Comparison of ENCODE assay signal across 25 cellular contexts in the genomic region with DNA sequence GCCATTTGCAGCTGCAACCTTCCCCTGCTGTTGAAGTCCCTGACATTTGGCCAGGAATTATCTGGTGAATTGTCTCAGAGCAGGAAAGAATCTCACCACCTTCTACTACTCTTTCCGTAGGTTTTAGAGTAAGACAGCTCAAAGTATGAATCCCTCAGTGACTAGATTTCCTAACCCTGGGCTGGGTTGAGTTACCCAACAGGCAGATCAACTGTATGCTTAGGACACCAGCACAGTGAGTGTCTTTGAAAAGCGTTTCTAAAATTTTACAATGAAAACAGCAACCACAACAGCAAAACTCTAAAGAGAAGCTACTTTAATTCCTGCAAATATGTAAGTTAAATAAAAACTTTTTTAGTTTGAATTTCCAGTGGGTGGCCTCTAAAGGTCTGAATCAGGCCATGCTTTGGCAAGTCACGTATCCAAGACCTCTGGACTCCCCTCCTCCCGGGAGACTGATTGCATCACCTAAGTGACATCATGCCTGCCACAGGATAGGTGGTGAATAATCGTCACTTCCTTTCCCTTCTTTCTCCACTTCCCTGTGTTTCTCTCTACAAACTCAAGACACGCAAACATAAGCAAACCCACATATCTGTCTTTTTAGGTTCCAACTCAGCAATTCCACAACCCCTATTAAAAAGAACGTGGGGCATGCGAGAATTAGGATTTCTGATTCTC. TPM values are rescaled to one million over a fixed set of nuclear protein-coding genes. Genes with fewer than 3 reads are reported as not detected.
A peak's percentile ranks its signal among the peaks of the same experiment; 100 is the strongest.
DNase-seq lines count a peak whose midpoint lies in the region; ATAC-seq and TF ChIP-seq lines count a peak whose summit lies in the region.
"Had no signal": no experiment of that assay in that cellular context is flagged by ENCODE, and none has a peak within 500 bp of the region (broad histone marks: within the 10 kb centered on the region; RNA-seq: fewer than 3 reads in every experiment).

No MANE protein-coding gene starts in this region.

- H3K27ac Mint-ChIP-seq in WTC11: no peak overlapping the region
- H3K27ac Mint-ChIP-seq: activated CD4-positive, alpha-beta T cell treated with anti-CD3 and anti-CD28 coated beads for 36 hours; activated naive CD8-positive, alpha-beta T cell treated with anti-CD3 and anti-CD28 coated beads, Interleukin-2, amount 10 ng/mL, durations not matched to agents 7 days and 5 days; activated T-helper 17 cell treated with anti-CD3 and anti-CD28 coated beads, Interleukin-2, amount 50 U/mL, for 72 hours had no signal

- H3K36me3 Mint-ChIP-seq in WTC11: no peaks in the 10 kb centered on the region
- H3K36me3 Mint-ChIP-seq: activated naive CD8-positive, alpha-beta T cell treated with anti-CD3 and anti-CD28 coated beads, Interleukin-2, amount 10 ng/mL, durations not matched to agents 7 days and 5 days had no signal

- TF ChIP-seq CTCF in WTC11 (IDR thresholded peaks at IDR 0.05): no peak
- no peak for TF ChIP-seq CTCF in hepatocyte (IDR thresholded peaks at IDR 0.05; ENCODE audit: poor library complexity)
- no peak for TF ChIP-seq CTCF in upper lobe of right lung (IDR thresholded peaks at IDR 0.05)
- TF ChIP-seq CTCF in ovary (IDR thresholded peaks at IDR 0.05): no peak

- no peak overlapping the region for H3K4me3 ChIP-seq in hepatocyte
- no peak overlapping the region for H3K4me3 ChIP-seq in upper lobe of right lung
- no peak overlapping the region for H3K4me3 ChIP-seq in ovary
- H3K4me3 ChIP-seq: cardiac muscle cell, GM12878, Peyer's patch, SK-N-MC, thoracic aorta had no signal

- no peaks in the 10 kb centered on the region for H3K9me3 Mint-ChIP-seq in WTC11
- H3K9me3 Mint-ChIP-seq: activated naive CD8-positive, alpha-beta T cell treated with anti-CD3 and anti-CD28 coated beads, Interleukin-2, amount 10 ng/mL, durations not matched to agents 7 days and 5 days; activated T-helper 17 cell treated with anti-CD3 and anti-CD28 coated beads, Interleukin-2, amount 50 U/mL, for 72 hours; neural crest cell had no signal

- H4K20me1 ChIP-seq in hepatocyte (ENCODE audit: insufficient read depth, poor library complexity, severe bottlenecking): no peaks in the 10 kb centered on the region

- no peaks in the 10 kb centered on the region for H3K9me3 ChIP-seq in hepatocyte (ENCODE audit: low read depth)
- no peaks in the 10 kb centered on the region for H3K9me3 ChIP-seq in upper lobe of right lung
- no peaks in the 10 kb centered on the region for H3K9me3 ChIP-seq in ovary
- H3K9me3 ChIP-seq: Peyer's patch, thoracic aorta had no signal

- H3K27ac ChIP-seq in hepatocyte: peak overlapping the region; percentile 72
- H3K27ac ChIP-seq in upper lobe of right lung: no peak overlapping the region
- H3K27ac ChIP-seq in ovary: no peak overlapping the region
- H3K27ac ChIP-seq: cardiac muscle cell, Peyer's patch, SK-N-MC, thoracic aorta had no signal

- H3K4me1 Mint-ChIP-seq in WTC11: peaks cover 8% of the 10 kb centered on the region
- H3K4me1 Mint-ChIP-seq: activated CD4-positive, alpha-beta T cell treated with anti-CD3 and anti-CD28 coated beads for 36 hours; activated T-helper 17 cell treated with anti-CD3 and anti-CD28 coated beads, Interleukin-2, amount 50 U/mL, for 72 hours; neural crest cell had no signal

- POLR2A ChIA-PET in WTC11 (lab: Charles Lee): no interaction called here

- no peak overlapping the region for H3K4me3 Mint-ChIP-seq in WTC11
- H3K4me3 Mint-ChIP-seq: activated CD4-positive, alpha-beta T cell treated with anti-CD3 and anti-CD28 coated beads for 36 hours; activated naive CD8-positive, alpha-beta T cell treated with anti-CD3 and anti-CD28 coated beads, Interleukin-2, amount 10 ng/mL, durations not matched to agents 7 days and 5 days; activated T-helper 17 cell treated with anti-CD3 and anti-CD28 coated beads, Interleukin-2, amount 50 U/mL, for 72 hours; neural crest cell had no signal

- H3K27me3 ChIP-seq in hepatocyte (no peaks in the 10 kb centered on the region), upper lobe of right lung (no peaks in the 10 kb centered on the region), ovary (no peaks in the 10 kb centered on the region)
- H3K27me3 ChIP-seq: cardiac muscle cell, Peyer's patch had no signal

- no peaks in the 10 kb centered on the region for H3K36me3 ChIP-seq in hepatocyte (replicated peaks; ENCODE audit: insufficient read depth, low read depth)
- no peaks in the 10 kb centered on the region for H3K36me3 ChIP-seq in upper lobe of right lung
- no peaks in the 10 kb centered on the region for H3K36me3 ChIP-seq in ovary
- H3K36me3 ChIP-seq: cardiac muscle cell, Peyer's patch, thoracic aorta had no signal

- no peaks in the 10 kb centered on the region for H3K9me2 ChIP-seq in hepatocyte (replicated peaks; ENCODE audit: insufficient read depth)

- H3K4me2 ChIP-seq in hepatocyte: no peak overlapping the region

- no peak overlapping the region for H2AFZ ChIP-seq in hepatocyte

- intact Hi-C loops in upper lobe of right lung (cut with DNase I) (no loop called here), ovary (cut with DNase I) (no loop called here)

- H3K4me1 ChIP-seq in hepatocyte (ENCODE audit: insufficient read depth): peaks cover 7% of the 10 kb centered on the region
- no peaks in the 10 kb centered on the region for H3K4me1 ChIP-seq in upper lobe of right lung
- no peaks in the 10 kb centered on the region for H3K4me1 ChIP-seq in ovary (ENCODE audit: insufficient read depth)
- H3K4me1 ChIP-seq: Peyer's patch had no signal

- no peak for TF ChIP-seq POLR2A in ovary (IDR thresholded peaks at IDR 0.05)

- DNase-seq in Daoy (ENCODE audit: low read depth) (peak; percentile 23), HuH-7 (ENCODE audit: low spot score) (peak; percentile 12), WTC11 (ENCODE audit: low spot score) (no peak), hepatocyte (ENCODE audit: low spot score) (peak; percentile 24), upper lobe of right lung (no peak), ovary (no peak), NCI-H2171 treated with DMSO at 0.1 percent for 48 hours (lab: John Stamatoyannopoulos, UW) (no peak)
- DNase-seq: activated CD4-positive, alpha-beta T cell treated with anti-CD3 and anti-CD28 coated beads for 36 hours; activated naive CD8-positive, alpha-beta T cell treated with anti-CD3 and anti-CD28 coated beads, Interleukin-2, amount 10 ng/mL, durations not matched to agents 7 days and 5 days; dermis blood vessel endothelial cell; DMS 273 treated with DMSO at 0.1 percent for 48 hours; NCI-H146; NCI-H2227 treated with DMSO at 0.1 percent for 48 hours; NCI-H82 had no signal

- no peak for ATAC-seq in WTC11
- no peak for ATAC-seq in upper lobe of right lung
- no peak for ATAC-seq in GM19328 (IDR thresholded peaks at IDR 0.05; ENCODE audit: unreplicated experiment)
- ATAC-seq: activated CD4-positive, alpha-beta T cell treated with anti-CD3 and anti-CD28 coated beads for 36 hours; activated T-helper 17 cell treated with anti-CD3 and anti-CD28 coated beads, Interleukin-2, amount 50 U/mL, for 72 hours; GM12878 had no signal

- H3K79me2 ChIP-seq in hepatocyte: no peaks in the 10 kb centered on the region

- CTCF ChIA-PET in WTC11 (lab: Charles Lee): interaction anchor here (1.0 to 2.2 kb wide), 6 partner anchors 9 to 122 kb away, joined by 3 to 13 read pairs (median 4); no protein-coding TSS in a partner anchor

- no peaks in the 10 kb centered on the region for H3K27me3 Mint-ChIP-seq in WTC11 (ENCODE audit: low read depth)

- 80% methylated on average over 8 of the region's 8 CpGs for WGBS in hepatocyte (ENCODE audit: low lambda C conversion rate, missing lambda C conversion rate)
- 78 to 83% (median 79%) methylated on average over 8 of the region's 8 CpGs for WGBS in ovary, 3 donors

- no peak for TF ChIP-seq EP300 in ovary (IDR thresholded peaks at IDR 0.05)

TF ChIP-seq in WTC11, 78 proteins besides CTCF, POLR2A, EP300 and RAD21:
- no peak for TF ChIP-seq TEAD1 (CRISPR knock-in tag; IDR thresholded peaks at IDR 0.05)
- 0 out of 2 replicates have a peak, but pooled peaks have one; percentile 24 for TF ChIP-seq GABPB1 (CRISPR knock-in tag; IDR thresholded peaks at IDR 0.05)

RNA-seq across cellular contexts. Expression of a gene that starts 7.8 kb away (rescaled TPM):
- not detected in 2 replicates for total RNA-seq in Daoy (2014; rRNA removed; shearing (Covaris generic))
- total RNA-seq in WTC11 (2021) (not detected in 3 replicates), hepatocyte (not detected in 2 replicates), upper lobe of right lung (not detected), ovary (not detected)
- polyA plus RNA-seq in hepatocyte (not detected in 2 replicates), ovary (not detected)
- total RNA-seq: activated CD4-positive, alpha-beta T cell treated with anti-CD3 and anti-CD28 coated beads for 36 hours; activated naive CD8-positive, alpha-beta T cell treated with anti-CD3 and anti-CD28 coated beads, Interleukin-2, amount 10 ng/mL, durations not matched to agents 7 days and 5 days; activated T-helper 17 cell treated with anti-CD3 and anti-CD28 coated beads, Interleukin-2, amount 50 U/mL, for 72 hours; cardiac muscle cell; dermis blood vessel endothelial cell; GM12878; left lobe of liver; mononuclear cell; neural crest cell; Peyer's patch; thoracic aorta had no signal
- polyA plus RNA-seq: AG04450, cardiac muscle cell, GM12878 had no signal

RNA-seq across cellular contexts. Expression of a gene that starts 34.1 kb away (rescaled TPM):
- total RNA-seq in Daoy (2014; rRNA removed; shearing (Covaris generic)): not detected in 2 replicates
- total RNA-seq in WTC11 (2021) (not detected in 3 replicates), hepatocyte (not detected in 2 replicates), upper lobe of right lung (not detected), ovary (not detected)
- polyA plus RNA-seq in hepatocyte (not detected in 2 replicates), ovary (not detected)
- total RNA-seq: activated CD4-positive, alpha-beta T cell treated with anti-CD3 and anti-CD28 coated beads for 36 hours; activated naive CD8-positive, alpha-beta T cell treated with anti-CD3 and anti-CD28 coated beads, Interleukin-2, amount 10 ng/mL, durations not matched to agents 7 days and 5 days; activated T-helper 17 cell treated with anti-CD3 and anti-CD28 coated beads, Interleukin-2, amount 50 U/mL, for 72 hours; cardiac muscle cell; dermis blood vessel endothelial cell; GM12878; left lobe of liver; mononuclear cell; neural crest cell; Peyer's patch had no signal
- polyA plus RNA-seq: AG04450, cardiac muscle cell, GM12878 had no signal

Comparison
In these comparisons a context has a peak if more than half of its experiments do, and no peak if none do; other contexts are left out.
1. DNase-seq: peak in Daoy (single experiment), HuH-7 (single experiment) and hepatocyte (single experiment); none in WTC11 (single experiment), upper lobe of right lung (single experiment), ovary (0 of 5) and NCI-H2171 treated with DMSO at 0.1 percent for 48 hours (single experiment).